In genomic region chr1:150887018-150887417, GRCh38 we compare ENCODE assay signal across 19 cellular contexts. TPM values are rescaled to one million over a fixed set of nuclear protein-coding genes. Genes with fewer than 3 reads are reported as not detected.
DNase-seq lines count a peak whose midpoint lies in the region; ATAC-seq and TF ChIP-seq lines count a peak whose summit lies in the region.
"Had no signal": no experiment of that assay in that cellular context is flagged by ENCODE, and none has a peak within 500 bp of the region (broad histone marks: within the 10 kb centered on the region; RNA-seq: fewer than 3 reads in every experiment).

TSS of gene CTXND2 (plus strand) at chr1:150887136. CDS start at chr1:150912315, 25,179 bp downstream.

- 44 to 53% methylated on average over 3 of the region's 3 CpGs for WGBS in GM23248 (ENCODE audit: low coverage in 1 of 2, low lambda C conversion rate in 2 of 2, missing lambda C conversion rate in 2 of 2), 2 experiments

- H2AFZ ChIP-seq in GM23248: peak within 1 kb of the TSS; percentile 60; the same call in 1 of the 2 replicates
- H2AFZ ChIP-seq: parathyroid adenoma had no signal

- H3K4me1 ChIP-seq in GM23248 (ENCODE audit: insufficient read depth): peaks cover 14% of the 10 kb centered on the region
- H3K4me1 ChIP-seq: Caco-2, esophagus squamous epithelium, parathyroid adenoma had no signal

- H3K79me2 ChIP-seq in GM23248 (ENCODE audit: insufficient read depth): no peaks in the 10 kb centered on the region
- H3K79me2 ChIP-seq: parathyroid adenoma had no signal

- H3F3A ChIP-seq in GM23248 (ENCODE audit: insufficient read depth): no peaks in the 10 kb centered on the region; the same call in 1 of the 2 replicates

- no peak for ATAC-seq in GM18870 (IDR thresholded peaks at IDR 0.05; ENCODE audit: unreplicated experiment)

- no peak within 1 kb of the TSS for H3K9ac ChIP-seq in GM23248
- H3K9ac ChIP-seq: parathyroid adenoma had no signal

- no peaks in the 10 kb centered on the region for H4K20me1 ChIP-seq in GM23248 (ENCODE audit: insufficient read depth)

- H3K4me2 ChIP-seq in GM23248 (ENCODE audit: unreplicated experiment): no peak within 1 kb of the TSS

- no peaks in the 10 kb centered on the region for H3K9me2 ChIP-seq in GM23248 (ENCODE audit: insufficient read depth)

- CTCF ChIA-PET in RWPE1 (lab: Yijun Ruan, JAX): interaction anchor here (0.7 to 0.9 kb wide), 2 partner anchors 9 to 117 kb away, joined by 3 to 6 read pairs; no protein-coding TSS in a partner anchor

- no peaks in the 10 kb centered on the region for H3K9me3 ChIP-seq in GM23248 (ENCODE audit: low read depth)
- H3K9me3 ChIP-seq: Caco-2, esophagus squamous epithelium had no signal

- TF ChIP-seq CTCF in choroid plexus epithelial cell (conservative IDR thresholded peaks at IDR 0.05; ENCODE audit: low read depth, low read length) (no peak), RWPE1 (conservative IDR thresholded peaks at IDR 0.05; ENCODE audit: low read depth) (no peak)

- H3K27ac ChIP-seq in GM23248 (no peak within 1 kb of the TSS), RWPE1 (no peak within 1 kb of the TSS)
- H3K27ac ChIP-seq: esophagus squamous epithelium, parathyroid adenoma, skin epidermis had no signal

- DNase-seq in GM23248: peak; percentile 47
- DNase-seq in OCI-M1 (lab: John Stamatoyannopoulos, UW): peak; percentile 26
- peak; percentile 58 for DNase-seq in choroid plexus epithelial cell (ENCODE audit: low read depth)
- peak; percentile 45 for DNase-seq in myocyte (ENCODE audit: low read depth)
- no peak for DNase-seq in NCI-H748 treated with DMSO at 0.1 percent for 48 hours (lab: John Stamatoyannopoulos, UW)
- DNase-seq in HPDE6-E6E7 (ENCODE audit: extremely low spot score): no peak
- no peak for DNase-seq in RWPE1 (ENCODE audit: low spot score)
- DNase-seq: activated CD4-positive, alpha-beta T cell treated with anti-CD3 and anti-CD28 coated beads, Interleukin-2, amount 10 ng/mL, durations not matched to agents 7 days and 5 days; activated naive CD4-positive, alpha-beta T cell treated with anti-CD3 and anti-CD28 coated beads, Interleukin-2, amount 10 ng/mL, durations not matched to agents 7 days and 5 days; Caco-2; esophagus squamous epithelium; NCI-H2029; NCI-H524 treated with DMSO at 0.1 percent for 48 hours had no signal

- no peak within 1 kb of the TSS for H3K4me3 ChIP-seq in GM23248
- H3K4me3 ChIP-seq in choroid plexus epithelial cell (ENCODE audit: low read depth, low read length): no peak within 1 kb of the TSS
- H3K4me3 ChIP-seq: esophagus squamous epithelium, skin epidermis had no signal

- POLR2A ChIA-PET in RWPE1 (lab: Yijun Ruan, JAX; ENCODE audit: low non-redundant PET): no interaction called here

- no peaks in the 10 kb centered on the region for H3K36me3 ChIP-seq in GM23248 (ENCODE audit: low read depth)
- H3K36me3 ChIP-seq: esophagus squamous epithelium had no signal

- in situ Hi-C loops in GM23248 (cut with MboI): no loop called here

- no peaks in the 10 kb centered on the region for H3K27me3 ChIP-seq in GM23248 (replicated peaks; ENCODE audit: insufficient read depth)
- H3K27me3 ChIP-seq: esophagus squamous epithelium had no signal

RNA-seq across cellular contexts. Expression of gene CTXND2, which starts in this region (rescaled TPM):
- total RNA-seq in GM23248 (2014; rRNA removed; shearing (Covaris generic)): not detected in 2 replicates
- not detected in 2 replicates for polyA plus RNA-seq in GM23248 (2016; fragmentation: Nextera tagmentation; extraction: Ambion mirVana)
- not detected in 2 replicates for total RNA-seq in myocyte
- polyA plus RNA-seq in myocyte (2012): not detected
- total RNA-seq: activated CD4-positive, alpha-beta T cell treated with anti-CD3 and anti-CD28 coated beads, Interleukin-2, amount 10 ng/mL, durations not matched to agents 7 days and 5 days; Caco-2; cardiac septum; esophagus squamous epithelium; temporal lobe had no signal
- polyA plus RNA-seq: keratinocyte had no signal

Comparison
In these comparisons a context has a peak if more than half of its experiments do, and no peak if none do; other contexts are left out.
1. Peak in DNase-seq in GM23248; RNA of the gene not detected or under 1 TPM.
2. Peak in DNase-seq in myocyte; RNA of the gene not detected or under 1 TPM.
3. DNase-seq: peak in OCI-M1 (single experiment) and choroid plexus epithelial cell (single experiment); none in NCI-H748 treated with DMSO at 0.1 percent for 48 hours (single experiment), HPDE6-E6E7 (single experiment) and RWPE1 (single experiment).